11 cellular contexts compared by ENCODE assay signal in genomic region chr3:86991840-86992430, GRCh38. TPM values are rescaled to one million over a fixed set of nuclear protein-coding genes. Genes with fewer than 3 reads are reported as not detected.
DNase-seq lines count a peak whose midpoint lies in the region; ATAC-seq and TF ChIP-seq lines count a peak whose summit lies in the region.
"Had no signal": no experiment of that assay in that cellular context is flagged by ENCODE, and none has a peak within 500 bp of the region (broad histone marks: within the 10 kb centered on the region; RNA-seq: fewer than 3 reads in every experiment).

No MANE protein-coding gene starts in this region.

- no peaks in the 10 kb centered on the region for H3K9me3 ChIP-seq in heart right ventricle
- no peaks in the 10 kb centered on the region for H3K9me3 ChIP-seq in esophagus muscularis mucosa
- no peaks in the 10 kb centered on the region for H3K9me3 ChIP-seq in neural progenitor cell (ENCODE audit: low read depth)
- H3K9me3 ChIP-seq in CD4-positive, alpha-beta memory T cell (ENCODE audit: control insufficient read depth in 1 of 2, low read length in 2 of 2), result no peaks in the 10 kb centered on the region
- H3K9me3 ChIP-seq in effector memory CD4-positive, alpha-beta T cell (ENCODE audit: control insufficient read depth, low read length), result no peaks in the 10 kb centered on the region

- peak overlapping the region in 8 of 10 donors; percentile 60 to 65 (median 62) for H3K4me3 ChIP-seq in heart right ventricle
- peak overlapping the region; percentile 65 to 87 (median 74) for H3K4me3 ChIP-seq in esophagus muscularis mucosa
- H3K4me3 ChIP-seq in neural progenitor cell, result peak overlapping the region; percentile 88
- no peak overlapping the region for H3K4me3 ChIP-seq in CD4-positive, alpha-beta memory T cell (ENCODE audit: low read length in 2 of 2)
- no peak overlapping the region for H3K4me3 ChIP-seq in effector memory CD4-positive, alpha-beta T cell (ENCODE audit: insufficient read depth, low read depth, low read length, poor library complexity, severe bottlenecking)

- H3K4me1 ChIP-seq in heart right ventricle (peaks cover 0 to 16% (median 5%) of the 10 kb centered on the region in 9 donors), esophagus muscularis mucosa (peaks cover 8 to 25% (median 19%) of the 10 kb centered on the region in 4 donors), neural progenitor cell (peaks cover 8% of the 10 kb centered on the region)
- H3K4me1 ChIP-seq in CD4-positive, alpha-beta memory T cell (ENCODE audit: insufficient read depth, low read length), result no peaks in the 10 kb centered on the region
- peaks cover 3% of the 10 kb centered on the region for H3K4me1 ChIP-seq in effector memory CD4-positive, alpha-beta T cell (ENCODE audit: control insufficient read depth, insufficient read depth, low read length, poor library complexity, severe bottlenecking)

- H3K9me3 Mint-ChIP-seq in neural progenitor cell, result no peaks in the 10 kb centered on the region
- peaks cover 0 to 8% (median under 1%) of the 10 kb centered on the region in 8 donors for H3K9me3 Mint-ChIP-seq in CD4-positive, alpha-beta memory T cell

- POLR2A ChIA-PET in CD4-positive, alpha-beta memory T cell (lab: Charles Lee; ENCODE audit: partially characterized antibody), result no interaction called here

- CTCF ChIA-PET in CD4-positive, alpha-beta memory T cell (lab: Charles Lee; ENCODE audit: partially characterized antibody), result no interaction called here

- no peak for TF ChIP-seq POLR2A in esophagus muscularis mucosa (IDR thresholded peaks at IDR 0.05; ENCODE audit: low read depth)

- no peak overlapping the region for H3K27ac Mint-ChIP-seq in neural progenitor cell
- H3K27ac Mint-ChIP-seq in CD4-positive, alpha-beta memory T cell, result no peak overlapping the region
- H3K27ac Mint-ChIP-seq: memory B cell had no signal

- peaks cover 5% of the 10 kb centered on the region for H3F3A ChIP-seq in neural progenitor cell (ENCODE audit: low read depth)

- no peaks in the 10 kb centered on the region for H3K79me2 ChIP-seq in neural progenitor cell (ENCODE audit: low read depth)

- ATAC-seq in heart right ventricle (peak in 3 of 8 donors; percentile 48 to 54 (median 53)), left ventricle myocardium superior (no peak), HG02588 (IDR thresholded peaks at IDR 0.05; ENCODE audit: unreplicated experiment) (no peak)

- H3K27me3 ChIP-seq in heart right ventricle (peaks cover 0 to 42% (median 20%) of the 10 kb centered on the region in 7 donors), esophagus muscularis mucosa (peaks cover 0 to 24% (median 5%) of the 10 kb centered on the region in 4 donors), neural progenitor cell (peaks cover 19% of the 10 kb centered on the region)
- H3K27me3 ChIP-seq in CD4-positive, alpha-beta memory T cell (ENCODE audit: insufficient read depth, low read length), result no peaks in the 10 kb centered on the region
- H3K27me3 ChIP-seq in effector memory CD4-positive, alpha-beta T cell (replicated peaks; ENCODE audit: control insufficient read depth, insufficient read depth, low read length, poor library complexity, severe bottlenecking), result no peaks in the 10 kb centered on the region

- H3K27ac ChIP-seq in heart right ventricle (peak overlapping the region in 5 of 10 donors; percentile 29 to 81 (median 73)), esophagus muscularis mucosa (replicated peaks in 1 of 4) (peak overlapping the region; percentile 86 to 91 (median 88)), neural progenitor cell (no peak overlapping the region)
- no peak overlapping the region for H3K27ac ChIP-seq in CD4-positive, alpha-beta memory T cell (ENCODE audit: low read depth, low read length)
- H3K27ac ChIP-seq in effector memory CD4-positive, alpha-beta T cell (ENCODE audit: insufficient read depth, low read length, poor library complexity, severe bottlenecking), result no peak overlapping the region

- H3K4me2 ChIP-seq in neural progenitor cell, result peak overlapping the region; percentile 93

- WGBS in heart right ventricle, 2 donors, result 64 to 70% methylated on average over 8 of the region's 8 CpGs
- 63% methylated on average over 8 of the region's 8 CpGs for WGBS in esophagus muscularis mucosa

- no peak overlapping the region for H2AFZ ChIP-seq in neural progenitor cell (replicated peaks)

- peak overlapping the region; percentile 86 for H3K4me3 Mint-ChIP-seq in neural progenitor cell
- no peak overlapping the region for H3K4me3 Mint-ChIP-seq in CD4-positive, alpha-beta memory T cell
- H3K4me3 Mint-ChIP-seq: memory B cell had no signal

- peaks cover 9% of the 10 kb centered on the region for H3K27me3 Mint-ChIP-seq in neural progenitor cell (ENCODE audit: insufficient read depth, low read depth)
- peaks cover 9 to 20% of the 10 kb centered on the region in 2 donors for H3K27me3 Mint-ChIP-seq in CD4-positive, alpha-beta memory T cell

- DNase-seq in heart right ventricle (no peak), left ventricle myocardium superior (no peak), esophagus muscularis mucosa (ENCODE audit: extremely low spot score) (no peak), neural progenitor cell (ENCODE audit: low spot score) (no peak), DMS153 treated with DMSO at 0.1 percent for 48 hours (lab: John Stamatoyannopoulos, UW; ENCODE audit: unreplicated experiment) (no peak)
- DNase-seq in CD4-positive, alpha-beta memory T cell, result no peak
- no peak for DNase-seq in effector memory CD4-positive, alpha-beta T cell
- DNase-seq: cortex of kidney, SIG-M5 had no signal

- no peaks in the 10 kb centered on the region for H3K36me3 Mint-ChIP-seq in neural progenitor cell
- H3K36me3 Mint-ChIP-seq in CD4-positive, alpha-beta memory T cell, result no peaks in the 10 kb centered on the region
- H3K36me3 Mint-ChIP-seq: memory B cell had no signal

- H3K36me3 ChIP-seq in heart right ventricle (no peaks in the 10 kb centered on the region), esophagus muscularis mucosa (no peaks in the 10 kb centered on the region), neural progenitor cell (no peaks in the 10 kb centered on the region)
- H3K36me3 ChIP-seq in CD4-positive, alpha-beta memory T cell (ENCODE audit: insufficient read depth, low read length), result no peaks in the 10 kb centered on the region
- H3K36me3 ChIP-seq in effector memory CD4-positive, alpha-beta T cell (ENCODE audit: control insufficient read depth, insufficient read depth, low read length), result no peaks in the 10 kb centered on the region

- H3K9ac ChIP-seq in neural progenitor cell, result no peak overlapping the region

- TF ChIP-seq CTCF in heart right ventricle (IDR thresholded peaks at IDR 0.05), result no peak
- TF ChIP-seq CTCF in esophagus muscularis mucosa (IDR thresholded peaks at IDR 0.05), result no peak
- no peak for TF ChIP-seq CTCF in neural progenitor cell (IDR thresholded peaks at IDR 0.05)

- H4K20me1 ChIP-seq in neural progenitor cell (ENCODE audit: low read depth), result no peaks in the 10 kb centered on the region

- no peak for TF ChIP-seq EP300 in esophagus muscularis mucosa (IDR thresholded peaks at IDR 0.05)

- intact Hi-C loops in heart right ventricle (cut with DNase I) (loop anchor here in 2 of 10 donors (10.0 kb wide), 2 partner anchors 93 to 207 kb away; no protein-coding TSS in a partner anchor), left ventricle myocardium superior (cut with micrococcal nuclease) (no loop called here), esophagus muscularis mucosa (cut with DNase I) (loop anchor here (10.0 kb wide), 1 partner anchor 207 kb away; no protein-coding TSS in a partner anchor)
- intact Hi-C loops in CD4-positive, alpha-beta memory T cell (cut with micrococcal nuclease), result no loop called here

- H3K4me1 Mint-ChIP-seq in neural progenitor cell, result peaks cover 7% of the 10 kb centered on the region
- peaks cover 0 to 2% (median 0%) of the 10 kb centered on the region in 4 donors for H3K4me1 Mint-ChIP-seq in CD4-positive, alpha-beta memory T cell
- H3K4me1 Mint-ChIP-seq: memory B cell had no signal

RNA-seq across cellular contexts. Expression of gene VGLL3, which starts 1.0 kb away (rescaled TPM):
- total RNA-seq in heart right ventricle (10 to 100 TPM in 1 of 10 donors, 1 to 10 TPM in 9; 1.3 to 15.3 (median 4.2) TPM), left ventricle myocardium superior (3.6 TPM), esophagus muscularis mucosa (10 to 100 TPM; 23.7 to 45.6 (median 30.5) TPM), neural progenitor cell (ENCODE audit: low replicate concordance) (1.2 and 1.8 TPM in 2 replicates)
- 1 to 10 TPM; 1.0 to 1.3 TPM for polyA plus RNA-seq in heart right ventricle
- total RNA-seq in CD4-positive, alpha-beta memory T cell, result not detected
- not detected for polyA plus RNA-seq in CD4-positive, alpha-beta memory T cell

Comparison
In these comparisons a context has a peak if more than half of its experiments do, and no peak if none do; other contexts are left out.
1. H3K27ac ChIP-seq: peak in esophagus muscularis mucosa (4 of 4); none in neural progenitor cell (single experiment), CD4-positive, alpha-beta memory T cell (single experiment) and effector memory CD4-positive, alpha-beta T cell (single experiment).
2. H3K4me3 ChIP-seq: peak in heart right ventricle (8 of 10), esophagus muscularis mucosa (4 of 4) and neural progenitor cell (single experiment); none in CD4-positive, alpha-beta memory T cell (0 of 2) and effector memory CD4-positive, alpha-beta T cell (single experiment).